In genomic region chr13:111267784-111268183, GRCh38 we compare ENCODE assay signal across 21 cellular contexts. TPM values are rescaled to one million over a fixed set of nuclear protein-coding genes. Genes with fewer than 3 reads are reported as not detected.
"Had no signal": no experiment of that assay in that cellular context is flagged by ENCODE, and none has a peak within 500 bp of the region (broad histone marks: within the 10 kb centered on the region; RNA-seq: fewer than 3 reads in every experiment).

No MANE protein-coding gene starts in this region.

- H2AFZ ChIP-seq: parathyroid adenoma had no signal

- H3K27ac ChIP-seq: lower lobe of right lung, parathyroid adenoma, sigmoid colon, transverse colon, vagina had no signal

- DNase-seq: activated B cell treated with CpG ODN at 0.5 μM for 24 hours; activated CD4-positive, alpha-beta T cell treated with anti-CD3 and anti-CD28 coated beads for 48 hours; activated CD8-positive, alpha-beta memory T cell treated with anti-CD3 and anti-CD28 coated beads, Interleukin-2, amount 50 U/mL, for 4 hours; activated CD8-positive, alpha-beta T cell treated with anti-CD3 and anti-CD28 coated beads, Interleukin-2, amount 10 ng/mL, durations not matched to agents 7 days and 5 days; activated naive CD4-positive, alpha-beta T cell; activated naive CD8-positive, alpha-beta T cell treated with anti-CD3 and anti-CD28 coated beads, Interleukin-2, amount 10 ng/mL, durations not matched to agents 7 days and 5 days; activated T-cell treated with anti-CD3 and anti-CD28 coated beads, Interleukin-2, amount 50 U/mL, for 72 hours; anterior cingulate cortex; cerebellar nuclear complex; foreskin melanocyte; immature natural killer cell; lower lobe of right lung; sigmoid colon; stimulated activated CD4-positive, alpha-beta T cell treated with anti-CD3 and anti-CD28 coated beads, Interleukin-12 subunit alpha, Interleukin-12 subunit beta, amount 100 ng/mL, for 4 hours; stimulated activated CD4-positive, alpha-beta T cell treated with anti-CD3 and anti-CD28 coated beads, Interleukin-2, amount 100 ng/mL, for 48 hours; stimulated activated naive CD4-positive, alpha-beta T cell; transverse colon had no signal

- H3K4me1 ChIP-seq: parathyroid adenoma had no signal

- H3K4me3 ChIP-seq: lower lobe of right lung, sigmoid colon, transverse colon, vagina had no signal

- H3K9ac ChIP-seq: parathyroid adenoma had no signal

- H3K9me3 ChIP-seq: lower lobe of right lung, sigmoid colon, transverse colon, vagina had no signal

- H3K27me3 ChIP-seq: sigmoid colon, transverse colon, vagina had no signal

- H3K79me2 ChIP-seq: parathyroid adenoma had no signal

RNA-seq across cellular contexts. Expression of gene TEX29, which starts 52.7 kb away (rescaled TPM):
- total RNA-seq: activated CD8-positive, alpha-beta T cell treated with anti-CD3 and anti-CD28 coated beads, Interleukin-2, amount 10 ng/mL, durations not matched to agents 7 days and 5 days; myocyte; subcutaneous adipose tissue; transverse colon had no signal
